33 cellular contexts compared by ENCODE assay signal in the genomic region with DNA sequence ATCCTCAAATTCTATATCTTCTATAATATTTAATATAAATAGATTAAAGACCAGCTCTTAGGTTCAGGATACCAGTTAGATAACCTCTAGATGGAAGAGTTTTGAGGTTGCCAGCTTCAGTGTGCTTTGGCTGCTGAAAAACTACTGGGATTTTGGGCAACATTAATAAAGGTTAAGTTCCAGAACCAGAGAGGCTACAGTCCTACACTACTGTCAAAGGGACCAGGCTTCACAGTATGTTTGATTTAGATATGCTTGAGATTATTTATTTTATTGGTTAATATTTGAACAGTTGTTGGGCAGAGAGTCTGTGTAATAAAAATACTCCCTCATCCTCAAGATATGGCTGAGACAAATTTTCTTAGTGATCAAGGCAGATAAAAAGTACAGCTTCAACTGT. TPM values are rescaled to one million over a fixed set of nuclear protein-coding genes. Genes with fewer than 3 reads are reported as not detected.
"Had no signal": no experiment of that assay in that cellular context is flagged by ENCODE, and none has a peak within 500 bp of the region (broad histone marks: within the 10 kb centered on the region; RNA-seq: fewer than 3 reads in every experiment).

No MANE protein-coding gene starts in this region.

- H3K4me3 Mint-ChIP-seq: activated CD8-positive, alpha-beta T cell treated with anti-CD3 and anti-CD28 coated beads for 36 hours; activated naive CD4-positive, alpha-beta T cell treated with anti-CD3 and anti-CD28 coated beads, Interleukin-2, amount 50 U/mL, for 24 hours; activated naive CD8-positive, alpha-beta T cell treated with anti-CD3 and anti-CD28 coated beads, Interleukin-2, amount 50 U/mL, for 24 hours; dendritic cell treated with granulocyte-macrophage colony-stimulating factor and Interleukin-4, amounts not matched to agents 40 ng/mL and 50 ng/mL, for 4 days; endodermal cell; naive B cell; stimulated activated memory B cell treated with anti-CD40 and anti-IgM and Interleukin-4, amounts not matched to agents 10 μg/mL and 1 μg/mL and 100 μg/mL, for 72 hours; stimulated activated naive CD8-positive, alpha-beta T cell treated with anti-CD3 and anti-CD28 coated beads, Interleukin-15, amount 100 ng/mL, for 72 hours; T-helper 1 cell treated with Interleukin-12 subunit alpha and Interleukin-12 subunit beta and Interleukin-4 antibody, amounts not matched to agents 30 μg/mL and 1 μg/mL, for 36 hours had no signal

- H3K4me2 ChIP-seq: smooth muscle cell had no signal

- H3K9me3 ChIP-seq: breast epithelium, psoas muscle, upper lobe of left lung had no signal

- ATAC-seq: activated CD8-positive, alpha-beta T cell treated with anti-CD3 and anti-CD28 coated beads for 36 hours; activated naive CD8-positive, alpha-beta T cell treated with anti-CD3 and anti-CD28 coated beads, Interleukin-2, amount 50 U/mL, for 24 hours; esophagus mucosa; heart right ventricle; left ventricle myocardium superior; psoas muscle; stimulated activated memory B cell treated with anti-CD40 and anti-IgM and Interleukin-4, amounts not matched to agents 10 μg/mL and 1 μg/mL and 100 μg/mL, for 72 hours; stimulated activated naive CD8-positive, alpha-beta T cell treated with anti-CD3 and anti-CD28 coated beads, Interleukin-15, amount 100 ng/mL, for 72 hours had no signal

- H3K27ac Mint-ChIP-seq: activated CD8-positive, alpha-beta T cell treated with anti-CD3 and anti-CD28 coated beads for 36 hours; activated naive CD4-positive, alpha-beta T cell treated with anti-CD3 and anti-CD28 coated beads, Interleukin-2, amount 50 U/mL, for 24 hours; activated naive CD8-positive, alpha-beta T cell treated with anti-CD3 and anti-CD28 coated beads, Interleukin-2, amount 50 U/mL, for 24 hours; activated T-helper 2 cell treated with anti-CD3 and anti-CD28 coated beads, Interferon-gamma antibody, Interleukin-2, Interleukin-4, amounts not matched to agents 10 μg/mL and 5 μg/mL and 100 μg/mL, durations not matched to agents 14 hours and 24 hours and 36 hours; dendritic cell treated with granulocyte-macrophage colony-stimulating factor and Interleukin-4, amounts not matched to agents 40 ng/mL and 50 ng/mL, for 4 days; naive B cell; stimulated activated memory B cell treated with anti-CD40 and anti-IgM and Interleukin-4, amounts not matched to agents 10 μg/mL and 1 μg/mL and 100 μg/mL, for 72 hours; stimulated activated naive CD8-positive, alpha-beta T cell treated with anti-CD3 and anti-CD28 coated beads, Interleukin-15, amount 100 ng/mL, for 72 hours; T-helper 1 cell treated with Interleukin-12 subunit alpha and Interleukin-12 subunit beta and Interleukin-4 antibody, amounts not matched to agents 30 μg/mL and 1 μg/mL, for 36 hours had no signal

- H3K27ac ChIP-seq: breast epithelium, heart right ventricle, parathyroid adenoma, psoas muscle, upper lobe of left lung had no signal

- H3K79me2 ChIP-seq: parathyroid adenoma had no signal

- H3K9ac ChIP-seq: parathyroid adenoma had no signal

- H3K4me1 Mint-ChIP-seq: activated naive CD4-positive, alpha-beta T cell treated with anti-CD3 and anti-CD28 coated beads, Interleukin-2, amount 50 U/mL, for 24 hours; activated naive CD8-positive, alpha-beta T cell treated with anti-CD3 and anti-CD28 coated beads, Interleukin-2, amount 50 U/mL, for 24 hours; naive B cell; stimulated activated memory B cell treated with anti-CD40 and anti-IgM and Interleukin-4, amounts not matched to agents 10 μg/mL and 1 μg/mL and 100 μg/mL, for 72 hours; stimulated activated naive CD8-positive, alpha-beta T cell treated with anti-CD3 and anti-CD28 coated beads, Interleukin-15, amount 100 ng/mL, for 72 hours had no signal

- H2AFZ ChIP-seq: parathyroid adenoma had no signal

- H3K36me3 ChIP-seq: breast epithelium, heart right ventricle, upper lobe of left lung had no signal

- H3K36me3 Mint-ChIP-seq: stimulated activated memory B cell treated with anti-CD40 and anti-IgM and Interleukin-4, amounts not matched to agents 10 μg/mL and 1 μg/mL and 100 μg/mL, for 72 hours had no signal

- DNase-seq: activated CD4-positive, alpha-beta T cell treated with anti-CD3 and anti-CD28 coated beads for 1 hour; activated CD4-positive, alpha-beta T cell treated with anti-CD3 and anti-CD28 coated beads, Interleukin-2, amount 50 U/mL, for 1 hour; activated CD8-positive, alpha-beta T cell treated with anti-CD3 and anti-CD28 coated beads for 36 hours; activated naive CD8-positive, alpha-beta T cell treated with anti-CD3 and anti-CD28 coated beads, Interleukin-2, amount 50 U/mL, for 24 hours; activated T-cell treated with anti-CD3 and anti-CD28 coated beads, Interleukin-2, amount 50 U/mL, for 48 hours; amygdala; central memory CD4-positive, alpha-beta T cell; endodermal cell; foreskin fibroblast; heart right ventricle; islet precursor cell; left ventricle myocardium superior; mammary epithelial cell; naive B cell; nucleus accumbens; psoas muscle; stimulated activated CD4-positive, alpha-beta T cell treated with anti-CD3 and anti-CD28 coated beads, Interleukin-1b, Interleukin-23, amount 100 ng/mL, for 48 hours; stimulated activated CD4-positive, alpha-beta T cell treated with anti-CD3 and anti-CD28 coated beads, Interleukin-4, amount 100 ng/mL, for 4 hours; stimulated activated CD8-positive, alpha-beta memory T cell treated with anti-CD3 and anti-CD28 coated beads, Interleukin-4, amount 100 ng/mL, for 48 hours; stimulated activated naive CD8-positive, alpha-beta T cell treated with anti-CD3 and anti-CD28 coated beads, Interleukin-15, amount 100 ng/mL, for 72 hours; substantia nigra; T-helper 9 cell; upper lobe of left lung had no signal

- H3K4me1 ChIP-seq: breast epithelium, heart right ventricle, parathyroid adenoma, psoas muscle had no signal

- H3K9me3 Mint-ChIP-seq: activated naive CD8-positive, alpha-beta T cell treated with anti-CD3 and anti-CD28 coated beads, Interleukin-2, amount 50 U/mL, for 24 hours; activated T-helper 2 cell treated with anti-CD3 and anti-CD28 coated beads, Interferon-gamma antibody, Interleukin-2, Interleukin-4, amounts not matched to agents 10 μg/mL and 5 μg/mL and 100 μg/mL, durations not matched to agents 14 hours and 24 hours and 36 hours; T-helper 1 cell treated with Interleukin-12 subunit alpha and Interleukin-12 subunit beta and Interleukin-4 antibody, amounts not matched to agents 30 μg/mL and 1 μg/mL, for 36 hours had no signal

- FAIRE-seq: TTC549 had no signal

- H3K27me3 ChIP-seq: breast epithelium, heart right ventricle, upper lobe of left lung had no signal

- H3K4me3 ChIP-seq: breast epithelium, heart right ventricle, psoas muscle, smooth muscle cell, upper lobe of left lung had no signal

- H3K27me3 Mint-ChIP-seq: dendritic cell treated with granulocyte-macrophage colony-stimulating factor and Interleukin-4, amounts not matched to agents 40 ng/mL and 50 ng/mL, for 4 days; stimulated activated naive CD8-positive, alpha-beta T cell treated with anti-CD3 and anti-CD28 coated beads, Interleukin-15, amount 100 ng/mL, for 72 hours had no signal

RNA-seq across cellular contexts. Expression of a gene that starts 19.6 kb away (rescaled TPM):
- total RNA-seq: activated T-helper 2 cell treated with anti-CD3 and anti-CD28 coated beads, Interferon-gamma antibody, Interleukin-2, Interleukin-4, amounts not matched to agents 10 μg/mL and 5 μg/mL and 100 μg/mL, durations not matched to agents 14 hours and 24 hours and 36 hours had no signal
